8 cellular contexts compared by ENCODE assay signal in genomic region chr4:6909970-6910339, GRCh38. TPM values are rescaled to one million over a fixed set of nuclear protein-coding genes. Genes with fewer than 3 reads are reported as not detected.
DNase-seq lines count a peak whose midpoint lies in the region; ATAC-seq and TF ChIP-seq lines count a peak whose summit lies in the region.

No MANE protein-coding gene starts in this region.

- BruUV-seq in PC-3 (replicated peaks; lab: Mats Ljungman, UMichigan) = no TSS peak

- 0% methylated on average over 12 of the region's 58 CpGs; no CpG with 5 or more reads in 1 of the 2 donors for WGBS in transverse colon (ENCODE audit: low coverage in 1 of 2), 2 donors

- intact Hi-C loops in PC-3 (cut with micrococcal nuclease) = loop anchor here (5.0 kb wide), 2 partner anchors 77 to 162 kb away; no protein-coding TSS in a partner anchor
- intact Hi-C loops in transverse colon (cut with DNase I; ENCODE audit: low total_unique reads) = loop anchor here (5.0 to 10.0 kb wide), 3 partner anchors 75 to 195 kb away; partner anchors contain the start of genes BLOC1S4 and GRPEL1

- 0 out of 2 replicates have a peak overlapping the region, but pooled peaks have one; percentile 34 for H2AFZ ChIP-seq in PC-3 (ENCODE audit: low read length)

- H3K4me3 ChIP-seq in PC-3 (ENCODE audit: low read length) = peak overlapping the region; percentile 78
- peak overlapping the region; percentile 79 for H3K4me3 ChIP-seq in choroid plexus epithelial cell (ENCODE audit: low read depth, low read length)
- H3K4me3 ChIP-seq in mononuclear cell (ENCODE audit: low read length) = peak overlapping the region; percentile 83
- peak overlapping the region; percentile 75 to 91 (median 86) for H3K4me3 ChIP-seq in transverse colon

- no peaks in the 10 kb centered on the region for H3K36me3 ChIP-seq in PC-3 (ENCODE audit: low read depth, low read length)
- no peaks in the 10 kb centered on the region for H3K36me3 ChIP-seq in transverse colon

- no peaks in the 10 kb centered on the region for H3K9me2 ChIP-seq in PC-3 (replicated peaks; ENCODE audit: low read length)

- in situ Hi-C loops in transverse colon (cut with MboI; ENCODE audit: low pct_ligation_motif_present in 1 of 4, low pct_unique_long_range_greater_than_20kb in 1 of 4, low sequenced_read_pairs in 3 of 4) = loop anchor here in 3 of 4 donors (10.0 kb wide), 1 partner anchor 165 kb away; no protein-coding TSS in a partner anchor

- ATAC-seq in HG02610 (IDR thresholded peaks at IDR 0.05; ENCODE audit: unreplicated experiment) (peak; percentile 35), PC-3 (peak; percentile 48)

- TF ChIP-seq EP300 in transverse colon (IDR thresholded peaks at IDR 0.05; ENCODE audit: low read depth) = no peak

- H3K4me2 ChIP-seq in PC-3 (ENCODE audit: low read length) = peak overlapping the region; percentile 100

- H3K27ac ChIP-seq in PC-3 (ENCODE audit: low read length) = no peak overlapping the region
- peak overlapping the region; percentile 97 to 99 (median 99) for H3K27ac ChIP-seq in transverse colon

- POLR2A ChIA-PET in PC-3 (lab: Charles Lee; ENCODE audit: unreplicated experiment) = no interaction called here

- CTCF ChIA-PET in PC-3 (lab: Charles Lee) = no interaction called here

- no peaks in the 10 kb centered on the region for H3F3A ChIP-seq in PC-3 (ENCODE audit: low read length, unreplicated experiment)

- H3K9me3 ChIP-seq in PC-3 (ENCODE audit: low read length) (no peaks in the 10 kb centered on the region), mononuclear cell (ENCODE audit: low read depth, low read length) (no peaks in the 10 kb centered on the region), transverse colon (no peaks in the 10 kb centered on the region)

- H3K4me1 ChIP-seq in PC-3 (ENCODE audit: insufficient read depth, low read length) (peaks cover 8% of the 10 kb centered on the region), mononuclear cell (ENCODE audit: insufficient read depth, low read length) (peaks cover 64% of the 10 kb centered on the region), transverse colon (peaks cover 6 to 55% (median 34%) of the 10 kb centered on the region in 4 donors)

- DNase-seq in NCI-H1105 (lab: John Stamatoyannopoulos, UW) = peak; percentile 38
- DNase-seq in NCI-H1105 treated with DMSO at 0.1 percent for 48 hours (lab: John Stamatoyannopoulos, UW) = no peak
- DNase-seq in PC-3 = peak; percentile 8
- no peak for DNase-seq in choroid plexus epithelial cell (ENCODE audit: low read depth)
- DNase-seq in transverse colon = peak; percentile 39
- no peak for DNase-seq in SIG-M5 (lab: John Stamatoyannopoulos, UW)

- TF ChIP-seq CTCF in PC-3 (conservative IDR thresholded peaks at IDR 0.05; ENCODE audit: low read depth, low read length) (no peak), choroid plexus epithelial cell (conservative IDR thresholded peaks at IDR 0.05; ENCODE audit: low read depth, low read length) (no peak), transverse colon (IDR thresholded peaks at IDR 0.05) (no peak)

- H3K79me2 ChIP-seq in PC-3 (ENCODE audit: low read length) = peaks cover 18% of the 10 kb centered on the region

- no peaks in the 10 kb centered on the region for H4K20me1 ChIP-seq in PC-3 (ENCODE audit: low read length)

- peak overlapping the region; percentile 65 for H3K9ac ChIP-seq in PC-3 (ENCODE audit: low read length)

- no peaks in the 10 kb centered on the region for H3K27me3 ChIP-seq in PC-3 (ENCODE audit: low read length)
- H3K27me3 ChIP-seq in mononuclear cell (ENCODE audit: insufficient read depth, low read length) = no peaks in the 10 kb centered on the region
- H3K27me3 ChIP-seq in transverse colon = peaks cover 3% of the 10 kb centered on the region

- TF ChIP-seq POLR2A in transverse colon (IDR thresholded peaks at IDR 0.05) = no peak

RNA-seq across cellular contexts. Expression of gene TBC1D14, which starts 0.3 kb away (rescaled TPM):
- total RNA-seq in PC-3 (2014; rRNA removed) = 33.0 and 33.3 TPM in 2 replicates
- 35.4 TPM for total RNA-seq in mononuclear cell
- total RNA-seq in transverse colon = 10 to 100 TPM; 42.6 to 56.9 (median 54.0) TPM

Comparison
In these comparisons a context has a peak if more than half of its experiments do, and no peak if none do; other contexts are left out.
1. DNase-seq: peak in NCI-H1105 (single experiment), PC-3 (single experiment) and transverse colon (single experiment); none in NCI-H1105 treated with DMSO at 0.1 percent for 48 hours (single experiment), choroid plexus epithelial cell (single experiment) and SIG-M5 (single experiment).
2. Peak in every context shown above with its lines, with median percentiles within 50 percentile points of each other: H3K4me3 ChIP-seq.